Comparison of ENCODE assay signal across 1 cellular context in the genomic region with DNA sequence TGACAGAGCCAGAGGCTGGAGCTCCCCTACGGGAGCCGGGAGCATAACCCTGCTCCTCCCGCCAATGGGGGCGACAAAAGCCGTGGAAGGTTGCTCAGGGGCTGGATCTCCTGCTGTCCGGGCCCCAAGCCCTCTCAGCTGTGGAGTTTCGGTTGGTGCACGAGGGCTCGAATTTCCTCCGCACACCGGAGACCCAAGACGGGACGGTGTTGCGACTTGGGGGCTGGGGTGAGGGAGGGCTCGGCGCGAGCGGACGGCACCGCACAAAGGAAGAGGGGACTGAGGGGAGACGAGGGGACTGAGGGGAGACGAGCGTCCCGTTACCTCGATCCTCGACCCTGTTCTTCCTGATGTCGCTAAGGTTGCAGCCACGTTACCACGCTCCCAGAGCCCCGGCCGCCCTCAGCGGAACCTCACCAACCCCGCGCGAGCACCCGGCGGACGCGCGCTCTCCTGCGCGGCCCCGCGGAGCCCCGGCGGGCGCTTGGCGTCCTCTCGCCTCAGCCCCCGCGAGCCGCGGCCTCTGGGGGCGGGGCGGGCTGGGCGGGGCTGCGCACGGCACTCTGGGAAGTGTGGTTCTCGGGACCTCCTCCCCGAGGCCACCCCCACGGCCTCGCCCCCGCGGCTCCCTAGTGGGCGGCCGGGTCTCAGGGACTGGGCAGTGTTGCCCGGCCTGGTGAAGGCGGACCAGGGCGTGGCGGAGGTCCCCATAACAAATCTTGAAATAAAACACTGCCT.
TF ChIP-seq lines count a peak whose summit lies in the region.

A gene (minus strand): TSS at position 525 of the 738 bp plus-strand sequence. CDS start 25,079 bp downstream, outside the sequence.

TF ChIP-seq in GM12878, 131 proteins besides CTCF, POLR2A, EP300 and RAD21 (continued from another document):
- TF ChIP-seq ZZZ3 (IDR thresholded peaks at IDR 0.05; ENCODE audit: control insufficient read depth, insufficient read length, low read depth) = no peak
- TF ChIP-seq, protein P1, sequence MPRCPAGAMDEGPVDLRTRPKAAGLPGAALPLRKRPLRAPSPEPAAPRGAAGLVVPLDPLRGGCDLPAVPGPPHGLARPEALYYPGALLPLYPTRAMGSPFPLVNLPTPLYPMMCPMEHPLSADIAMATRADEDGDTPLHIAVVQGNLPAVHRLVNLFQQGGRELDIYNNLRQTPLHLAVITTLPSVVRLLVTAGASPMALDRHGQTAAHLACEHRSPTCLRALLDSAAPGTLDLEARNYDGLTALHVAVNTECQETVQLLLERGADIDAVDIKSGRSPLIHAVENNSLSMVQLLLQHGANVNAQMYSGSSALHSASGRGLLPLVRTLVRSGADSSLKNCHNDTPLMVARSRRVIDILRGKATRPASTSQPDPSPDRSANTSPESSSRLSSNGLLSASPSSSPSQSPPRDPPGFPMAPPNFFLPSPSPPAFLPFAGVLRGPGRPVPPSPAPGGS (IDR thresholded peaks at IDR 0.05; ENCODE audit: borderline replicate concordance, insufficient read depth, low read depth, low read length, poor library complexity, severe bottlenecking) = no peak
- peak; percentile 94 for TF ChIP-seq CHD2 (IDR thresholded peaks at IDR 0.05; ENCODE audit: borderline replicate concordance, low read depth, low read length)
- TF ChIP-seq, protein P2, sequence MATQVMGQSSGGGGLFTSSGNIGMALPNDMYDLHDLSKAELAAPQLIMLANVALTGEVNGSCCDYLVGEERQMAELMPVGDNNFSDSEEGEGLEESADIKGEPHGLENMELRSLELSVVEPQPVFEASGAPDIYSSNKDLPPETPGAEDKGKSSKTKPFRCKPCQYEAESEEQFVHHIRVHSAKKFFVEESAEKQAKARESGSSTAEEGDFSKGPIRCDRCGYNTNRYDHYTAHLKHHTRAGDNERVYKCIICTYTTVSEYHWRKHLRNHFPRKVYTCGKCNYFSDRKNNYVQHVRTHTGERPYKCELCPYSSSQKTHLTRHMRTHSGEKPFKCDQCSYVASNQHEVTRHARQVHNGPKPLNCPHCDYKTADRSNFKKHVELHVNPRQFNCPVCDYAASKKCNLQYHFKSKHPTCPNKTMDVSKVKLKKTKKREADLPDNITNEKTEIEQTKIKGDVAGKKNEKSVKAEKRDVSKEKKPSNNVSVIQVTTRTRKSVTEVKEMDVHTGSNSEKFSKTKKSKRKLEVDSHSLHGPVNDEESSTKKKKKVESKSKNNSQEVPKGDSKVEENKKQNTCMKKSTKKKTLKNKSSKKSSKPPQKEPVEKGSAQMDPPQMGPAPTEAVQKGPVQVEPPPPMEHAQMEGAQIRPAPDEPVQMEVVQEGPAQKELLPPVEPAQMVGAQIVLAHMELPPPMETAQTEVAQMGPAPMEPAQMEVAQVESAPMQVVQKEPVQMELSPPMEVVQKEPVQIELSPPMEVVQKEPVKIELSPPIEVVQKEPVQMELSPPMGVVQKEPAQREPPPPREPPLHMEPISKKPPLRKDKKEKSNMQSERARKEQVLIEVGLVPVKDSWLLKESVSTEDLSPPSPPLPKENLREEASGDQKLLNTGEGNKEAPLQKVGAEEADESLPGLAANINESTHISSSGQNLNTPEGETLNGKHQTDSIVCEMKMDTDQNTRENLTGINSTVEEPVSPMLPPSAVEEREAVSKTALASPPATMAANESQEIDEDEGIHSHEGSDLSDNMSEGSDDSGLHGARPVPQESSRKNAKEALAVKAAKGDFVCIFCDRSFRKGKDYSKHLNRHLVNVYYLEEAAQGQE (IDR thresholded peaks at IDR 0.05; ENCODE audit: low read depth, low read length) = no peak
- peak; percentile 90 for TF ChIP-seq PML (IDR thresholded peaks at IDR 0.05; ENCODE audit: low read length)
